8 cellular contexts compared by ENCODE assay signal in the genomic region with DNA sequence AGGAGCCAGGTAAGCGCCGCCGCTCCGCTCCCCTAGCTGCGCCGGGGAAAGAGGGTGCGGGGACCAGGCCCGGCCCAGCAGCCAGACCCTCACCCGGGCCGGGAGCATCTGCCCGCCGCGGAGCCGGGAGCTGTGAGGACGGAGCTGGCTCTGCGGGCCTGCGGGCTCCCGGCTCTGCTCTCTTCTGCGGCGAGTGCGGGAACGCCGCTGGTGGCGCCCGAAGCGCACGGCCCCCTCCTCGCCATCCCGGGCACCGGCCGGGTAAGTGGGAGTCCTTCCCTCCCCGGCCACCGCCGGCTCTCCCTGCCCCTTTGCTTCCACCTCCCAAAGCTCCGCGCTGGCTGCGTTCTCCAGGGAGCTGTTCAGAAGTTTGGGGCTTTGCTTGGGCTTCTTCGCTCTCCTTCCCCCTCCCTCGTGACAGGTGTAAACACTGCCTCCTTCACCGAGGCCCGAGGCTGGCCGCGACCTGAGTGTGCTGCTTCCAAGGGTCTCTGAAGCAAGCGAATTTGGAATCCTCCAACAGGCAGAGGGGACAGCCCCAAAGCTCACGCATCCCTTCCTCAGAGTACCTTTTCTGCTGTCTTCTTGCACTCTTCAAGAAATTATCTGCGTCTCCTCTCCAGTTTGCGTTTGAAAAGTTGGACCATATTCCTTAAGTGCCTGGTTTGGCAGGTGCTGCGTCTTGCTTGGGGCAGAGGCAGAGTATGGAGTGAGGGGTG. TPM values are rescaled to one million over a fixed set of nuclear protein-coding genes. Genes with fewer than 3 reads are reported as not detected.
DNase-seq lines count a peak whose midpoint lies in the region; ATAC-seq and TF ChIP-seq lines count a peak whose summit lies in the region.

No MANE protein-coding gene starts in this region.

- H3K4me3 Mint-ChIP-seq in activated naive CD4-positive, alpha-beta T cell treated with anti-CD3 and anti-CD28 coated beads, Interleukin-2, amount 50 U/mL, for 24 hours: peak overlapping the region; percentile 98

- H3K36me3 ChIP-seq in rectal smooth muscle tissue (ENCODE audit: control insufficient read depth, insufficient read depth, low read length): peaks cover 2% of the 10 kb centered on the region

- H3K27ac ChIP-seq in rectal smooth muscle tissue (ENCODE audit: low read depth, low read length): peak overlapping the region; percentile 90

- TF ChIP-seq CTCF in HFF-Myc (IDR thresholded peaks at IDR 0.05; ENCODE audit: low read depth, low read length, missing control alignments): no peak

- no peaks in the 10 kb centered on the region for H3K9me3 Mint-ChIP-seq in activated naive CD4-positive, alpha-beta T cell treated with anti-CD3 and anti-CD28 coated beads, Interleukin-2, amount 50 U/mL, for 24 hours

- peak overlapping the region; percentile 100 for H3K27ac Mint-ChIP-seq in activated naive CD4-positive, alpha-beta T cell treated with anti-CD3 and anti-CD28 coated beads, Interleukin-2, amount 50 U/mL, for 24 hours

- DNase-seq in HFF-Myc (ENCODE audit: extremely low read depth, low read depth) (no peak), NCI-H2171 treated with DMSO at 0.1 percent for 48 hours (lab: John Stamatoyannopoulos, UW) (peak; percentile 51), left ventricle myocardium superior (no peak), cortex of kidney (lab: John Stamatoyannopoulos, UW) (no peak), GF-D8 (lab: John Stamatoyannopoulos, UW) (no peak)

- H3K27me3 Mint-ChIP-seq in activated naive CD4-positive, alpha-beta T cell treated with anti-CD3 and anti-CD28 coated beads, Interleukin-2, amount 50 U/mL, for 24 hours: no peaks in the 10 kb centered on the region

- ATAC-seq in GM18498 (IDR thresholded peaks at IDR 0.05; ENCODE audit: unreplicated experiment) (peak; percentile 18), left ventricle myocardium superior (peak; percentile 45)

- H3K4me1 Mint-ChIP-seq in activated naive CD4-positive, alpha-beta T cell treated with anti-CD3 and anti-CD28 coated beads, Interleukin-2, amount 50 U/mL, for 24 hours: peaks cover 41% of the 10 kb centered on the region

- H3K4me3 ChIP-seq in HFF-Myc (replicated peaks; ENCODE audit: low read depth, low read length) (peak overlapping the region; percentile 93), rectal smooth muscle tissue (ENCODE audit: low read length) (peak overlapping the region; percentile 90)

- intact Hi-C loops in left ventricle myocardium superior (cut with micrococcal nuclease): no loop called here

- H3K27me3 ChIP-seq in rectal smooth muscle tissue (ENCODE audit: control insufficient read depth, insufficient read depth, low read length): no peaks in the 10 kb centered on the region

- peaks cover 7% of the 10 kb centered on the region for H3K4me1 ChIP-seq in rectal smooth muscle tissue (ENCODE audit: control insufficient read depth, insufficient read depth, low read length)

- peaks cover 7% of the 10 kb centered on the region for H3K36me3 Mint-ChIP-seq in activated naive CD4-positive, alpha-beta T cell treated with anti-CD3 and anti-CD28 coated beads, Interleukin-2, amount 50 U/mL, for 24 hours

- peak overlapping the region; percentile 78 for H3K9ac ChIP-seq in rectal smooth muscle tissue (ENCODE audit: low read length)

RNA-seq across cellular contexts. Expression of gene AFTPH, which starts 0.6 kb away (rescaled TPM):
- 13.0 TPM for total RNA-seq in left ventricle myocardium superior
